ENCODE assay signal across 18 cellular contexts in genomic region chr16:54503011-54503410, GRCh38.
DNase-seq lines count a peak whose midpoint lies in the region; ATAC-seq and TF ChIP-seq lines count a peak whose summit lies in the region.
"Had no signal": no experiment of that assay in that cellular context is flagged by ENCODE, and none has a peak within 500 bp of the region (broad histone marks: within the 10 kb centered on the region; RNA-seq: fewer than 3 reads in every experiment).

No MANE protein-coding gene starts in this region.

- no peaks in the 10 kb centered on the region for H3K36me3 ChIP-seq in psoas muscle (ENCODE audit: insufficient read depth in 1 of 2, low read depth in 1 of 2)
- H3K36me3 ChIP-seq: BLaER1 had no signal

- 39 to 47% (median 43%) methylated on average over 6 of the region's 6 CpGs for WGBS in psoas muscle, 3 donors

- POLR2A ChIA-PET in CD4-positive, alpha-beta T cell (lab: Charles Lee) = no interaction called here

- no peak overlapping the region for H3K27ac ChIP-seq in psoas muscle
- H3K27ac ChIP-seq in CD4-positive, alpha-beta T cell (ENCODE audit: low read depth, low read length) = no peak overlapping the region
- H3K27ac ChIP-seq: BLaER1 had no signal

- peaks cover 3% of the 10 kb centered on the region for H3K9me3 ChIP-seq in psoas muscle
- H3K9me3 ChIP-seq in CD4-positive, alpha-beta T cell (ENCODE audit: control insufficient read depth, low read length) = no peaks in the 10 kb centered on the region

- no peaks in the 10 kb centered on the region for H3K27me3 ChIP-seq in psoas muscle (ENCODE audit: insufficient read depth in 3 of 3, low read length in 2 of 3)
- H3K27me3 ChIP-seq in CD4-positive, alpha-beta T cell (ENCODE audit: control insufficient read depth, insufficient read depth, low read length) = no peaks in the 10 kb centered on the region
- H3K27me3 ChIP-seq: BLaER1 had no signal

- ATAC-seq in Right ventricle myocardium superior (ENCODE audit: poor library complexity) (peak; percentile 94), psoas muscle (peak; percentile 59 to 85 (median 68)), HG02642 (IDR thresholded peaks at IDR 0.05; ENCODE audit: poor library complexity, unreplicated experiment) (no peak)
- no peak for ATAC-seq in CD4-positive, alpha-beta T cell (ENCODE audit: poor library complexity)
- ATAC-seq: activated CD4-positive, alpha-beta T cell treated with anti-CD3 and anti-CD28 coated beads for 36 hours; stimulated activated naive CD8-positive, alpha-beta T cell treated with anti-CD3 and anti-CD28 coated beads, Interleukin-15, Interleukin-2, amounts not matched to agents 100 U/mL and 50 U/mL, for 24 hours had no signal

- H3K4me3 ChIP-seq in psoas muscle = no peak overlapping the region
- H3K4me3 ChIP-seq: BLaER1 had no signal

- H3K36me3 Mint-ChIP-seq in activated naive CD4-positive, alpha-beta T cell treated with anti-CD3 and anti-CD28 coated beads for 36 hours (ENCODE audit: low read depth) = no peaks in the 10 kb centered on the region
- no peaks in the 10 kb centered on the region for H3K36me3 Mint-ChIP-seq in CD4-positive, alpha-beta T cell (ENCODE audit: low read depth)
- H3K36me3 Mint-ChIP-seq: activated naive CD4-positive, alpha-beta T cell treated with anti-CD3 and anti-CD28 coated beads, Interleukin-2, amount 10 ng/mL, durations not matched to agents 7 days and 5 days had no signal

- H3K4me1 ChIP-seq in psoas muscle = peaks cover 12% of the 10 kb centered on the region

- no peak for TF ChIP-seq CTCF in psoas muscle (IDR thresholded peaks at IDR 0.05)
- no peak for TF ChIP-seq CTCF in GM20000 (IDR thresholded peaks at IDR 0.05; ENCODE audit: extremely low read depth, missing control alignments)
- no peak for TF ChIP-seq CTCF in CD4-positive, alpha-beta T cell (IDR thresholded peaks at IDR 0.05)

- DNase-seq in Daoy (ENCODE audit: low read depth) (peak; percentile 47), NCI-H524 treated with DMSO at 0.1 percent for 48 hours (lab: John Stamatoyannopoulos, UW) (peak; percentile 78), Right ventricle myocardium superior (peak; percentile 81), psoas muscle (peak; percentile 18 to 37), GM20000 (ENCODE audit: low spot score) (no peak)
- DNase-seq in activated naive CD4-positive, alpha-beta T cell treated with anti-CD3 and anti-CD28 coated beads for 36 hours = no peak
- no peak for DNase-seq in CD4-positive, alpha-beta T cell
- DNase-seq: activated CD4-positive, alpha-beta T cell treated with anti-CD3 and anti-CD28 coated beads for 36 hours; activated naive CD4-positive, alpha-beta T cell treated with anti-CD3 and anti-CD28 coated beads, Interleukin-2, amount 10 ng/mL, durations not matched to agents 7 days and 5 days; DND-41; GOT3; naive B cell; NCI-H2107; posterior cingulate gyrus; stimulated activated naive CD8-positive, alpha-beta T cell treated with anti-CD3 and anti-CD28 coated beads, Interleukin-15, Interleukin-2, amounts not matched to agents 100 U/mL and 50 U/mL, for 24 hours had no signal

- H3K27ac Mint-ChIP-seq in activated naive CD4-positive, alpha-beta T cell treated with anti-CD3 and anti-CD28 coated beads for 36 hours = no peak overlapping the region
- no peak overlapping the region for H3K27ac Mint-ChIP-seq in CD4-positive, alpha-beta T cell
- H3K27ac Mint-ChIP-seq: activated CD4-positive, alpha-beta T cell treated with anti-CD3 and anti-CD28 coated beads for 36 hours; activated naive CD4-positive, alpha-beta T cell treated with anti-CD3 and anti-CD28 coated beads, Interleukin-2, amount 10 ng/mL, durations not matched to agents 7 days and 5 days; naive B cell had no signal

- H3K4me1 Mint-ChIP-seq in activated naive CD4-positive, alpha-beta T cell treated with anti-CD3 and anti-CD28 coated beads for 36 hours (ENCODE audit: low read depth) = no peaks in the 10 kb centered on the region
- no peaks in the 10 kb centered on the region for H3K4me1 Mint-ChIP-seq in CD4-positive, alpha-beta T cell (ENCODE audit: low read depth)
- H3K4me1 Mint-ChIP-seq: activated CD4-positive, alpha-beta T cell treated with anti-CD3 and anti-CD28 coated beads for 36 hours; activated naive CD4-positive, alpha-beta T cell treated with anti-CD3 and anti-CD28 coated beads, Interleukin-2, amount 10 ng/mL, durations not matched to agents 7 days and 5 days; naive B cell had no signal

- intact Hi-C loops in Right ventricle myocardium superior (cut with DNase I) (loop anchor here (10.0 kb wide), 2 partner anchors 218 to 432 kb away; partner anchors contain the start of genes IRX3 and IRX5), psoas muscle (cut with DNase I) (no loop called here)
- intact Hi-C loops in activated naive CD4-positive, alpha-beta T cell treated with anti-CD3 and anti-CD28 coated beads for 36 hours (cut with micrococcal nuclease) = no loop called here
- intact Hi-C loops in CD4-positive, alpha-beta T cell (cut with DNase I, micrococcal nuclease) = no loop called here

- peaks cover 18% of the 10 kb centered on the region for H3K27me3 Mint-ChIP-seq in activated naive CD4-positive, alpha-beta T cell treated with anti-CD3 and anti-CD28 coated beads for 36 hours (ENCODE audit: low read depth)
- H3K27me3 Mint-ChIP-seq in CD4-positive, alpha-beta T cell = peaks cover 21% of the 10 kb centered on the region
- H3K27me3 Mint-ChIP-seq: activated naive CD4-positive, alpha-beta T cell treated with anti-CD3 and anti-CD28 coated beads, Interleukin-2, amount 10 ng/mL, durations not matched to agents 7 days and 5 days had no signal

- CTCF ChIA-PET in activated naive CD4-positive, alpha-beta T cell treated with anti-CD3 and anti-CD28 coated beads for 36 hours (lab: Charles Lee) = no interaction called here
- CTCF ChIA-PET in CD4-positive, alpha-beta T cell (lab: Charles Lee) = no interaction called here

- no peak overlapping the region for H3K4me3 Mint-ChIP-seq in activated naive CD4-positive, alpha-beta T cell treated with anti-CD3 and anti-CD28 coated beads for 36 hours
- no peak overlapping the region for H3K4me3 Mint-ChIP-seq in CD4-positive, alpha-beta T cell
- H3K4me3 Mint-ChIP-seq: activated CD4-positive, alpha-beta T cell treated with anti-CD3 and anti-CD28 coated beads for 36 hours; activated naive CD4-positive, alpha-beta T cell treated with anti-CD3 and anti-CD28 coated beads, Interleukin-2, amount 10 ng/mL, durations not matched to agents 7 days and 5 days; brain; naive B cell had no signal

- peaks cover 3% of the 10 kb centered on the region for H3K9me3 Mint-ChIP-seq in activated naive CD4-positive, alpha-beta T cell treated with anti-CD3 and anti-CD28 coated beads for 36 hours
- peaks cover 6% of the 10 kb centered on the region for H3K9me3 Mint-ChIP-seq in CD4-positive, alpha-beta T cell

Comparison
In these comparisons a context has a peak if more than half of its experiments do, and no peak if none do; other contexts are left out.
1. DNase-seq: peak in Daoy (single experiment), NCI-H524 treated with DMSO at 0.1 percent for 48 hours (single experiment), Right ventricle myocardium superior (single experiment) and psoas muscle (2 of 2); none in activated naive CD4-positive, alpha-beta T cell treated with anti-CD3 and anti-CD28 coated beads for 36 hours (single experiment), GM20000 (single experiment) and CD4-positive, alpha-beta T cell (0 of 10).
2. ATAC-seq: peak in Right ventricle myocardium superior (single experiment) and psoas muscle (4 of 4); none in HG02642 (single experiment) and CD4-positive, alpha-beta T cell (single experiment).